8 cellular contexts compared by ENCODE assay signal in genomic region chr5:37370864-37371726, GRCh38. TPM values are rescaled to one million over a fixed set of nuclear protein-coding genes. Genes with fewer than 3 reads are reported as not detected.
DNase-seq lines count a peak whose midpoint lies in the region; ATAC-seq and TF ChIP-seq lines count a peak whose summit lies in the region.

NUP155 (minus strand) TSS chr5:37371106; CDS start chr5:37370977, 129 bp downstream.

- DNase-seq in DMS 273 treated with DMSO at 0.1 percent for 48 hours (lab: John Stamatoyannopoulos, UW) (peak; percentile 94), IMR-90 (peak; percentile 95), OCI-M1 (lab: John Stamatoyannopoulos, UW) (peak; percentile 95), activated T-cell treated with anti-CD3 and anti-CD28 coated beads for 24 hours (ENCODE audit: low read depth) (peak; percentile 86), epithelial cell of esophagus (ENCODE audit: low read depth) (peak; percentile 98), mucosa of descending colon (peak; percentile 90 to 94 (median 94))
- peak; percentile 82 for DNase-seq in stimulated activated CD8-positive, alpha-beta memory T cell treated with anti-CD3 and anti-CD28 coated beads, Interleukin-4, amount 100 ng/mL, for 24 hours (ENCODE audit: low read depth)

- H3K56ac ChIP-seq in IMR-90 (ENCODE audit: extremely low read depth, insufficient read depth, low read length) = peak within 1 kb of the TSS; percentile 91

- H3K4me3 ChIP-seq in IMR-90 (ENCODE audit: insufficient read depth, low read depth, low read length) (peak within 1 kb of the TSS; percentile 94), epithelial cell of esophagus (ENCODE audit: low read length) (peak within 1 kb of the TSS; percentile 73), mucosa of descending colon (peak within 1 kb of the TSS; percentile 76)

- no peak within 1 kb of the TSS for H2BK120ac ChIP-seq in IMR-90 (ENCODE audit: low read depth, low read length)

- H4K8ac ChIP-seq in IMR-90 (ENCODE audit: low read depth in 2 of 2, low read length in 2 of 2) = peak within 1 kb of the TSS; percentile 94 to 98

- no peaks in the 10 kb centered on the region for H3K27me3 ChIP-seq in IMR-90 (ENCODE audit: control insufficient read depth, insufficient read depth, low read length)

- H3K4me2 ChIP-seq in IMR-90 (ENCODE audit: low read depth, low read length) = peak within 1 kb of the TSS; percentile 96

- no peaks in the 10 kb centered on the region for H3K9me3 ChIP-seq in IMR-90 (ENCODE audit: control insufficient read depth, insufficient read depth, low read length)
- no peaks in the 10 kb centered on the region for H3K9me3 ChIP-seq in mucosa of descending colon

- TF ChIP-seq POLR2A in IMR-90 (IDR thresholded peaks at IDR 0.05; ENCODE audit: low read depth, low read length) = peak; percentile 43; the same call in 1 of the 2 replicates

- no peak within 1 kb of the TSS; the same call in 2 of the 3 replicates for H2BK15ac ChIP-seq in IMR-90 (ENCODE audit: low read depth, low read length)

- H3K9ac ChIP-seq in IMR-90 (ENCODE audit: low read depth, low read length) = peak within 1 kb of the TSS; percentile 87

- intact Hi-C loops in IMR-90 (cut with micrococcal nuclease) = no loop called here
- intact Hi-C loops in mucosa of descending colon (cut with DNase I, micrococcal nuclease) = no loop called here

- ATAC-seq in GM21528 (IDR thresholded peaks at IDR 0.05; ENCODE audit: low FRiP score, unreplicated experiment) = peak; percentile 93
- ATAC-seq in IMR-90 (ENCODE audit: low read depth) = peak; percentile 97
- ATAC-seq in mucosa of descending colon = peak; percentile 98

- H2AFZ ChIP-seq in IMR-90 (replicated peaks; ENCODE audit: low read length, poor library complexity) = peak within 1 kb of the TSS; percentile 96

- BruUV-seq in IMR-90 (replicated peaks; lab: Mats Ljungman, UMichigan) = no TSS peak

- peak within 1 kb of the TSS; percentile 79 for H3K4ac ChIP-seq in IMR-90 (ENCODE audit: low read depth, low read length)

- H3K27ac ChIP-seq in IMR-90 (ENCODE audit: insufficient read depth, low read length) = peak within 1 kb of the TSS; percentile 60

- no peak for TF ChIP-seq RAD21 in IMR-90 (IDR thresholded peaks at IDR 0.05; ENCODE audit: low read length)

- H3K79me1 ChIP-seq in IMR-90 (ENCODE audit: low read depth in 1 of 2, low read length in 2 of 2) = peaks cover 0 to 16% of the 10 kb centered on the region in 2 experiments; a peak in 2 of 4 replicates

- peaks cover 3% of the 10 kb centered on the region; the same call in 1 of the 2 replicates for H4K20me1 ChIP-seq in IMR-90 (ENCODE audit: insufficient read depth, low read length)

- no peak within 1 kb of the TSS for H2BK20ac ChIP-seq in IMR-90 (ENCODE audit: low read depth, low read length)

- WGBS in IMR-90 (ENCODE audit: extremely low coverage in 2 of 2, insufficient read length in 1 of 2), 2 experiments = 0 to 100% methylated on average over 1 to 14 of the region's 49 CpGs

- no peak within 1 kb of the TSS; the same call in 1 of the 2 replicates for H3K18ac ChIP-seq in IMR-90 (ENCODE audit: low read depth, low read length)

- POLR2A ChIA-PET in IMR-90 (lab: Charles Lee; ENCODE audit: unreplicated experiment) = no interaction called here

- peak within 1 kb of the TSS; percentile 55 for H3K14ac ChIP-seq in IMR-90 (replicated peaks; ENCODE audit: low read depth, low read length)

- peak within 1 kb of the TSS; percentile 93 for H4K5ac ChIP-seq in IMR-90 (ENCODE audit: low read depth, low read length)

- no peak for TF ChIP-seq CTCF in IMR-90 (conservative IDR thresholded peaks at IDR 0.05; ENCODE audit: low read depth, low read length)
- TF ChIP-seq CTCF in epithelial cell of esophagus (IDR thresholded peaks at IDR 0.05; ENCODE audit: insufficient read depth, low read depth, low read length, missing control alignments) = no peak
- TF ChIP-seq CTCF in mucosa of descending colon (IDR thresholded peaks at IDR 0.05) = no peak

- CTCF ChIA-PET in IMR-90 (lab: Yijun Ruan, JAX) = interaction anchor here (0.6 kb wide), 1 partner anchor 9 kb away, joined by 3 read pairs; no protein-coding TSS in a partner anchor

- no peaks in the 10 kb centered on the region; the same call in 1 of the 2 replicates for H3K36me3 ChIP-seq in IMR-90 (ENCODE audit: control insufficient read depth, insufficient read depth, low read length)
- H3K36me3 ChIP-seq in mucosa of descending colon (ENCODE audit: low read depth) = no peaks in the 10 kb centered on the region

- H3K9me1 ChIP-seq in IMR-90 (ENCODE audit: insufficient read depth, low read length) = no peaks in the 10 kb centered on the region

- H2AK9ac ChIP-seq in IMR-90 (replicated peaks; ENCODE audit: low read depth, low read length, poor library complexity) = peak within 1 kb of the TSS; percentile 83

- dilution Hi-C loops in IMR-90 (cut with HindIII; ENCODE audit: low sequenced_read_pairs, unreplicated experiment) = no loop called here

- H3K4me1 ChIP-seq in IMR-90 (ENCODE audit: control insufficient read depth, insufficient read depth, low read length) = peaks cover 3% of the 10 kb centered on the region; the same call in 1 of the 2 replicates
- H3K4me1 ChIP-seq in mucosa of descending colon (ENCODE audit: low read depth) = peaks cover 24% of the 10 kb centered on the region

- peak within 1 kb of the TSS; percentile 57; the same call in 1 of the 2 replicates for H3K23ac ChIP-seq in IMR-90 (ENCODE audit: low read depth, low read length)

- peak within 1 kb of the TSS; percentile 59 for H4K91ac ChIP-seq in IMR-90 (ENCODE audit: insufficient read depth, low read depth, low read length)

- peak within 1 kb of the TSS; percentile 39 for H2BK5ac ChIP-seq in IMR-90 (ENCODE audit: low read depth, low read length, poor library complexity, severe bottlenecking)

- peak within 1 kb of the TSS; percentile 44 for H2AK5ac ChIP-seq in IMR-90 (ENCODE audit: low read depth, low read length)

- in situ Hi-C loops in IMR-90 (cut with MboI; ENCODE audit: low sequenced_read_pairs) = no loop called here

TF ChIP-seq in IMR-90, 13 proteins besides CTCF, POLR2A, EP300 and RAD21:
- TF ChIP-seq MAZ (IDR thresholded peaks at IDR 0.05; ENCODE audit: borderline replicate concordance, low read depth, low read length) = peak; percentile 85; the same call in 1 of the 2 replicates
- no peak for TF ChIP-seq FOS (IDR thresholded peaks at IDR 0.05; ENCODE audit: low read depth, low read length)
- TF ChIP-seq MXI1 (IDR thresholded peaks at IDR 0.05; ENCODE audit: borderline replicate concordance, low read depth, low read length) = peak; percentile 38; the same call in 1 of the 2 replicates
TF ChIP-seq in IMR-90: peak in this region for 2.

RNA-seq across cellular contexts. Expression of gene NUP155, which starts in this region (rescaled TPM):
- total RNA-seq in IMR-90 (2012; rRNA removed) = 43.9 and 53.6 TPM in 2 replicates
- polyA plus RNA-seq in IMR-90 (2012; rRNA removed) = 6.7 and 7.5 TPM in 2 replicates
- polyA plus RNA-seq in IMR-90 (2012; cell fraction: cytosol; rRNA removed) = 1.6 and 2.6 TPM in 2 replicates
- polyA plus RNA-seq in IMR-90 (2012; cell fraction: nucleus; rRNA removed; ENCODE audit: low replicate concordance) = 1.3 and 7.5 TPM in 2 replicates
- total RNA-seq in mucosa of descending colon = 10 to 100 TPM; 16.0 to 20.4 (median 19.8) TPM

Comparison
In these comparisons a context has a peak if more than half of its experiments do, and no peak if none do; other contexts are left out.
1. Peak in every context shown above with its lines: DNase-seq, ATAC-seq, H3K4me3 ChIP-seq and H3K27ac ChIP-seq.